17 cellular contexts compared by ENCODE assay signal in the genomic region with DNA sequence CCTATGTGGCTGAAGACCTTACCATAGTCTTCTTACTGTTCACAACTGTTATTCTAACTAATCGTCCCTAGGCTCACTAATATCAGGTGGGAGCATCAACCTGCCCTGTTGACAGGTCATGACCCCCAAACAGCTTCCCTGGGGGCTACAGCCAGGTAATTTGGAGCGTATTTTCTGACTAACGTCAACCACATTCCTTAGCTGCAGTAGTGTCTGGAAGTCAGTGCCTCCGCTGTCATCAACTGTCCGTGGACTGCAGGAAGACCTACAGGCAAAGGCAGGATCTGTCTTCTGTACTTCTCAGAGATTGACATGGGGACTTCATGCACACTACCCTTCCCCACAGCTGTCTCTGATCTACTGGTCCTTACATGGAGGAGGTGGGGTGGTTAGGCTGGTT.
DNase-seq lines count a peak whose midpoint lies in the region; ATAC-seq and TF ChIP-seq lines count a peak whose summit lies in the region.
"Had no signal": no experiment of that assay in that cellular context is flagged by ENCODE, and none has a peak within 500 bp of the region (broad histone marks: within the 10 kb centered on the region; RNA-seq: fewer than 3 reads in every experiment).

No MANE protein-coding gene starts in this region.

- H3K4me3 Mint-ChIP-seq in Caco-2 (ENCODE audit: unreplicated experiment), result no peak overlapping the region
- no peak overlapping the region for H3K4me3 Mint-ChIP-seq in dendritic cell treated with granulocyte-macrophage colony-stimulating factor and Interleukin-4, amounts not matched to agents 40 ng/mL and 50 ng/mL, for 4 days
- no peak overlapping the region for H3K4me3 Mint-ChIP-seq in stimulated activated naive CD8-positive, alpha-beta T cell treated with anti-CD3 and anti-CD28 coated beads, Interleukin-15, amount 100 ng/mL, for 72 hours
- H3K4me3 Mint-ChIP-seq: B cell; CD4-positive, CD25-positive, alpha-beta regulatory T cell; CD8-positive, alpha-beta T cell; GM23338; H9 had no signal

- no peaks in the 10 kb centered on the region for H4K20me1 ChIP-seq in BLaER1

- BruUV-seq in Caco-2 (replicated peaks; lab: Mats Ljungman, UMichigan), result no TSS peak

- H3K36me3 ChIP-seq in BLaER1 (no peaks in the 10 kb centered on the region), Caco-2 (ENCODE audit: control insufficient read depth, insufficient read depth, low read length) (no peaks in the 10 kb centered on the region), uterus (no peaks in the 10 kb centered on the region)

- H3K9me3 ChIP-seq in BLaER1, result peaks cover 28% of the 10 kb centered on the region; the same call in 1 of the 2 replicates
- no peaks in the 10 kb centered on the region; the same call in 1 of the 2 replicates for H3K9me3 ChIP-seq in Caco-2
- no peaks in the 10 kb centered on the region for H3K9me3 ChIP-seq in uterus

- CTCF ChIA-PET in Caco-2 (lab: Charles Lee), result no interaction called here

- H3K27ac Mint-ChIP-seq in Caco-2 (ENCODE audit: unreplicated experiment), result peak overlapping the region; percentile 94
- peak overlapping the region; percentile 27 for H3K27ac Mint-ChIP-seq in dendritic cell treated with granulocyte-macrophage colony-stimulating factor and Interleukin-4, amounts not matched to agents 40 ng/mL and 50 ng/mL, for 4 days
- no peak overlapping the region for H3K27ac Mint-ChIP-seq in stimulated activated naive CD8-positive, alpha-beta T cell treated with anti-CD3 and anti-CD28 coated beads, Interleukin-15, amount 100 ng/mL, for 72 hours
- H3K27ac Mint-ChIP-seq: B cell; CD4-positive, CD25-positive, alpha-beta regulatory T cell; CD8-positive, alpha-beta T cell; GM23338; H9 had no signal

- H3K4me3 ChIP-seq in BLaER1, result peak overlapping the region; percentile 5; the same call in 1 of the 2 replicates
- no peak overlapping the region for H3K4me3 ChIP-seq in Caco-2 (ENCODE audit: low read depth, low read length)
- H3K4me3 ChIP-seq in HL-60 (replicated peaks; ENCODE audit: insufficient read depth, low read length), result no peak overlapping the region
- no peak overlapping the region for H3K4me3 ChIP-seq in uterus
- H3K4me3 ChIP-seq: GM23338 had no signal

- no peak for ATAC-seq in activated CD4-positive, CD25-positive, alpha-beta regulatory T cell treated with anti-CD3 and anti-CD28 coated beads, Interleukin-2, amount 50 U/mL, for 24 hours
- no peak for ATAC-seq in stimulated activated naive CD8-positive, alpha-beta T cell treated with anti-CD3 and anti-CD28 coated beads, Interleukin-15, amount 100 ng/mL, for 72 hours
- ATAC-seq: CD8-positive, alpha-beta T cell; GM23338; HCT116 had no signal

- no peak for TF ChIP-seq POLR2A in uterus (IDR thresholded peaks at IDR 0.05)

- peak overlapping the region; percentile 71 for H3K4me2 ChIP-seq in BLaER1
- H3K4me2 ChIP-seq: GM23338 had no signal

- peak overlapping the region; percentile 94 for H3K27ac ChIP-seq in BLaER1
- peak overlapping the region; percentile 93 for H3K27ac ChIP-seq in HL-60 (replicated peaks)
- H3K27ac ChIP-seq in uterus, result no peak overlapping the region
- H3K27ac ChIP-seq: 22Rv1 had no signal

- H3K9ac ChIP-seq in BLaER1, result no peak overlapping the region

- H3K27me3 ChIP-seq in BLaER1 (no peaks in the 10 kb centered on the region), Caco-2 (replicated peaks; ENCODE audit: control insufficient read depth, insufficient read depth, low read length) (no peaks in the 10 kb centered on the region), HL-60 (ENCODE audit: insufficient read depth, poor library complexity, severe bottlenecking) (no peaks in the 10 kb centered on the region), uterus (no peaks in the 10 kb centered on the region)

- peaks cover 69% of the 10 kb centered on the region for H3K4me1 Mint-ChIP-seq in Caco-2 (ENCODE audit: low read depth, unreplicated experiment)
- peaks cover 29% of the 10 kb centered on the region for H3K4me1 Mint-ChIP-seq in dendritic cell treated with granulocyte-macrophage colony-stimulating factor and Interleukin-4, amounts not matched to agents 40 ng/mL and 50 ng/mL, for 4 days (ENCODE audit: low read depth)
- no peaks in the 10 kb centered on the region for H3K4me1 Mint-ChIP-seq in stimulated activated naive CD8-positive, alpha-beta T cell treated with anti-CD3 and anti-CD28 coated beads, Interleukin-15, amount 100 ng/mL, for 72 hours
- H3K4me1 Mint-ChIP-seq: CD4-positive, CD25-positive, alpha-beta regulatory T cell had no signal

- H3K9me3 Mint-ChIP-seq in Caco-2 (ENCODE audit: unreplicated experiment), result peaks cover 38% of the 10 kb centered on the region
- H3K9me3 Mint-ChIP-seq in dendritic cell treated with granulocyte-macrophage colony-stimulating factor and Interleukin-4, amounts not matched to agents 40 ng/mL and 50 ng/mL, for 4 days, result no peaks in the 10 kb centered on the region
- no peaks in the 10 kb centered on the region for H3K9me3 Mint-ChIP-seq in stimulated activated naive CD8-positive, alpha-beta T cell treated with anti-CD3 and anti-CD28 coated beads, Interleukin-15, amount 100 ng/mL, for 72 hours
- H3K9me3 Mint-ChIP-seq: CD8-positive, alpha-beta T cell; GM23338; H9 had no signal

- H3K4me1 ChIP-seq in BLaER1 (peaks cover 69% of the 10 kb centered on the region), Caco-2 (peaks cover 56% of the 10 kb centered on the region), uterus (no peaks in the 10 kb centered on the region)

- intact Hi-C loops in Caco-2 (cut with micrococcal nuclease; ENCODE audit: unreplicated experiment) (no loop called here), uterus (cut with DNase I; ENCODE audit: low total_unique reads) (no loop called here)
- intact Hi-C loops in dendritic cell treated with granulocyte-macrophage colony-stimulating factor and Interleukin-4, amounts not matched to agents 40 ng/mL and 50 ng/mL, for 4 days (cut with micrococcal nuclease), result no loop called here

- TF ChIP-seq CTCF in Caco-2 (IDR thresholded peaks at IDR 0.05; ENCODE audit: insufficient read depth in 1 of 2, low read depth in 1 of 2, low read length in 1 of 2, severe bottlenecking in 1 of 2, unreplicated experiment in 1 of 2), result no peak
- no peak for TF ChIP-seq CTCF in HL-60 (IDR thresholded peaks at IDR 0.05; ENCODE audit: insufficient read depth, low read length)
- no peak for TF ChIP-seq CTCF in uterus (IDR thresholded peaks at IDR 0.05)

- no peaks in the 10 kb centered on the region for H3K27me3 Mint-ChIP-seq in Caco-2 (ENCODE audit: insufficient read depth, unreplicated experiment)
- H3K27me3 Mint-ChIP-seq in dendritic cell treated with granulocyte-macrophage colony-stimulating factor and Interleukin-4, amounts not matched to agents 40 ng/mL and 50 ng/mL, for 4 days, result no peaks in the 10 kb centered on the region
- no peaks in the 10 kb centered on the region for H3K27me3 Mint-ChIP-seq in stimulated activated naive CD8-positive, alpha-beta T cell treated with anti-CD3 and anti-CD28 coated beads, Interleukin-15, amount 100 ng/mL, for 72 hours
- H3K27me3 Mint-ChIP-seq: CD4-positive, CD25-positive, alpha-beta regulatory T cell had no signal

- POLR2A ChIA-PET in Caco-2 (lab: Charles Lee), result no interaction called here

- DNase-seq in Caco-2 (no peak), HL-60 (ENCODE audit: low read depth in 1 of 2, low spot score in 1 of 2) (no peak), uterus (no peak), retina (no peak)
- no peak for DNase-seq in stimulated activated naive CD8-positive, alpha-beta T cell treated with anti-CD3 and anti-CD28 coated beads, Interleukin-15, amount 100 ng/mL, for 72 hours
- DNase-seq: CD4-positive, CD25-positive, alpha-beta regulatory T cell; CD8-positive, alpha-beta T cell; DMS 273 treated with DMSO at 0.1 percent for 48 hours; DMS79; H9 had no signal

- peaks cover 35% of the 10 kb centered on the region for H3K36me3 Mint-ChIP-seq in Caco-2 (ENCODE audit: insufficient read depth, unreplicated experiment)
- no peaks in the 10 kb centered on the region for H3K36me3 Mint-ChIP-seq in dendritic cell treated with granulocyte-macrophage colony-stimulating factor and Interleukin-4, amounts not matched to agents 40 ng/mL and 50 ng/mL, for 4 days (ENCODE audit: low read depth)
- H3K36me3 Mint-ChIP-seq: CD4-positive, CD25-positive, alpha-beta regulatory T cell; CD8-positive, alpha-beta T cell had no signal

Comparison
In these comparisons a context has a peak if more than half of its experiments do, and no peak if none do; other contexts are left out.
1. H3K27ac ChIP-seq: peak in BLaER1 (single experiment) and HL-60 (single experiment); none in uterus (0 of 2).
2. H3K27ac Mint-ChIP-seq: peak in Caco-2 (single experiment) and dendritic cell treated with granulocyte-macrophage colony-stimulating factor and Interleukin-4, amounts not matched to agents 40 ng/mL and 50 ng/mL, for 4 days (single experiment); none in stimulated activated naive CD8-positive, alpha-beta T cell treated with anti-CD3 and anti-CD28 coated beads, Interleukin-15, amount 100 ng/mL, for 72 hours (0 of 2).